In genomic region chr2:105904938-105905337, GRCh38 we compare ENCODE assay signal across 13 cellular contexts.
DNase-seq lines count a peak whose midpoint lies in the region; ATAC-seq and TF ChIP-seq lines count a peak whose summit lies in the region.
"Had no signal": no experiment of that assay in that cellular context is flagged by ENCODE, and none has a peak within 500 bp of the region (broad histone marks: within the 10 kb centered on the region; RNA-seq: fewer than 3 reads in every experiment).

No MANE protein-coding gene starts in this region.

- DNase-seq in GM12865 (ENCODE audit: low read depth): peak; percentile 43
- DNase-seq in GM19238 (ENCODE audit: insufficient read length, low spot score): peak; percentile 33
- no peak for DNase-seq in activated gamma-delta T cell treated with Interleukin-2 at 50 U/mL for 16 hours
- no peak for DNase-seq in putamen (ENCODE audit: low spot score)
- no peak for DNase-seq in vagina (ENCODE audit: extremely low spot score in 2 of 2)
- DNase-seq in AG20443 (ENCODE audit: low spot score): no peak
- DNase-seq: effector memory CD8-positive, alpha-beta T cell; mesendoderm; NCI-H1436; PC-9 had no signal

- H3K27me3 ChIP-seq in vagina: no peaks in the 10 kb centered on the region

- no peak for TF ChIP-seq POLR2A in vagina (IDR thresholded peaks at IDR 0.05)

- H3K4me1 ChIP-seq in vagina: no peaks in the 10 kb centered on the region

- no peak for TF ChIP-seq CTCF in GM12865 (IDR thresholded peaks at IDR 0.05; ENCODE audit: insufficient read depth, low read depth, low read length, missing control alignments)
- TF ChIP-seq CTCF in vagina (IDR thresholded peaks at IDR 0.05): no peak

- H3K4me3 ChIP-seq in GM12865 (ENCODE audit: low read depth, low read length): no peak overlapping the region
- H3K4me3 ChIP-seq in vagina: no peak overlapping the region
- H3K4me3 ChIP-seq: PC-9 had no signal

- no peak overlapping the region for H3K27ac ChIP-seq in vagina
- H3K27ac ChIP-seq: PC-9 had no signal

- peak; percentile 94 for ATAC-seq in HG02610 (IDR thresholded peaks at IDR 0.05; ENCODE audit: unreplicated experiment)
- ATAC-seq in HG03439 (IDR thresholded peaks at IDR 0.05; ENCODE audit: unreplicated experiment): peak; percentile 95
- ATAC-seq: effector memory CD8-positive, alpha-beta T cell; WTC11 had no signal

- no peaks in the 10 kb centered on the region for H3K36me3 ChIP-seq in vagina

- intact Hi-C loops in vagina (cut with DNase I): no loop called here

- no peaks in the 10 kb centered on the region for H3K9me3 ChIP-seq in vagina

Comparison
In these comparisons a context has a peak if more than half of its experiments do, and no peak if none do; other contexts are left out.
1. DNase-seq: peak in GM12865 (single experiment) and GM19238 (single experiment); none in activated gamma-delta T cell treated with Interleukin-2 at 50 U/mL for 16 hours (single experiment), putamen (single experiment), vagina (0 of 2) and AG20443 (single experiment).